Comparison of ENCODE assay signal across 8 cellular contexts in genomic region chr20:34525709-34526416, GRCh38. TPM values are rescaled to one million over a fixed set of nuclear protein-coding genes. Genes with fewer than 3 reads are reported as not detected.
DNase-seq lines count a peak whose midpoint lies in the region; FAIRE-seq and TF ChIP-seq lines count a peak whose summit lies in the region.

No MANE protein-coding gene starts in this region.

- H3K9me2 ChIP-seq in Karpas-422 (replicated peaks; ENCODE audit: insufficient read depth, low read length), result no peaks in the 10 kb centered on the region

- H3K9me1 ChIP-seq in endothelial cell of umbilical vein (replicated peaks; ENCODE audit: control insufficient read depth, extremely low read depth, insufficient read depth, low read length), result no peaks in the 10 kb centered on the region

- H3K23me2 ChIP-seq in H9 (ENCODE audit: insufficient read length, low read depth, low read length, poor library complexity, severe bottlenecking), result no peaks in the 10 kb centered on the region

- H3K9me3 ChIP-seq in Peyer's patch (no peaks in the 10 kb centered on the region), endothelial cell of umbilical vein (replicated peaks; ENCODE audit: control insufficient read depth, insufficient read depth, low read length) (no peaks in the 10 kb centered on the region), H9 (ENCODE audit: control insufficient read depth, low read depth, low read length) (no peaks in the 10 kb centered on the region), Karpas-422 (ENCODE audit: low read length) (no peaks in the 10 kb centered on the region)

- H3K27ac ChIP-seq in Peyer's patch, result peak overlapping the region; percentile 27 to 91 (median 66)
- H3K27ac ChIP-seq in endothelial cell of umbilical vein (ENCODE audit: insufficient read depth, low read depth, low read length), result peak overlapping the region; percentile 78
- no peak overlapping the region for H3K27ac ChIP-seq in H9 (ENCODE audit: insufficient read length, low read depth, low read length)
- no peak overlapping the region for H3K27ac ChIP-seq in Karpas-422 (ENCODE audit: low read length)

- no peak overlapping the region for H2BK120ac ChIP-seq in H9 (ENCODE audit: low read depth, low read length, poor library complexity, severe bottlenecking)

- intact Hi-C loops in endothelial cell of umbilical vein (cut with micrococcal nuclease), result loop anchor here (1.0 to 5.0 kb wide), 2 partner anchors 10 to 334 kb away; partner anchors contain the start of gene DYNLRB1

- H3K4me3 Mint-ChIP-seq in H9, result no peak overlapping the region

- TF ChIP-seq CTCF in Peyer's patch (IDR thresholded peaks at IDR 0.05) (no peak), endothelial cell of umbilical vein (IDR thresholded peaks at IDR 0.05; ENCODE audit: extremely low read depth in 1 of 2, insufficient read depth in 1 of 2, low read depth in 1 of 2, low read length in 2 of 2) (no peak), H9 (conservative IDR thresholded peaks at IDR 0.05) (no peak)

- BruUV-seq in endothelial cell of umbilical vein (replicated peaks; lab: Mats Ljungman, UMichigan), result no TSS peak

- peaks cover 10 to 69% (median 48%) of the 10 kb centered on the region in 3 experiments; a peak in 6 of 7 replicates for H3K36me3 Mint-ChIP-seq in H9 (ENCODE audit: insufficient read depth in 1 of 3, low read depth in 3 of 3)

- H3K9ac ChIP-seq in endothelial cell of umbilical vein (replicated peaks; ENCODE audit: extremely low read depth, insufficient read depth, low read length) (peak overlapping the region; percentile 20), H9 (ENCODE audit: extremely low read depth, insufficient read length, low read length) (no peak overlapping the region), Karpas-422 (ENCODE audit: low read length) (no peak overlapping the region)

- TF ChIP-seq POLR2A in Peyer's patch (IDR thresholded peaks at IDR 0.05) (peak; percentile 38 to 80), endothelial cell of umbilical vein (IDR thresholded peaks at IDR 0.05; ENCODE audit: low read depth, low read length) (no peak)

- H3K14ac ChIP-seq in H9 (ENCODE audit: insufficient read depth, low read length), result no peak overlapping the region

- no peaks in the 10 kb centered on the region for H3K79me1 ChIP-seq in H9 (ENCODE audit: insufficient read depth, low read depth, low read length, poor library complexity, severe bottlenecking)

- dilution Hi-C loops in endothelial cell of umbilical vein (cut with MboI; ENCODE audit: extremely low pct_ligation_motif_present, low sequenced_read_pairs), result no loop called here

- no peak overlapping the region for H2BK12ac ChIP-seq in H9 (ENCODE audit: insufficient read length, low read depth, low read length)

- H3K36me3 ChIP-seq in Peyer's patch (peaks cover 0 to 41% (median 3%) of the 10 kb centered on the region in 3 donors), endothelial cell of umbilical vein (ENCODE audit: control insufficient read depth in 2 of 2, extremely low read depth in 1 of 2, insufficient read depth in 2 of 2, low read length in 2 of 2) (peaks cover 7 to 23% of the 10 kb centered on the region in 2 experiments), Karpas-422 (ENCODE audit: insufficient read depth, low read length) (peaks cover 21% of the 10 kb centered on the region; the same call in 1 of the 2 replicates)

- H2AFZ ChIP-seq in endothelial cell of umbilical vein (ENCODE audit: low read depth, low read length), result no peak overlapping the region
- no peak overlapping the region for H2AFZ ChIP-seq in H9 (ENCODE audit: low read length)
- no peak overlapping the region for H2AFZ ChIP-seq in Karpas-422 (ENCODE audit: low read length)

- CTCF ChIA-PET in endothelial cell of umbilical vein (lab: Charles Lee), result interaction anchor here (1.2 to 5.8 kb wide), 5 partner anchors 10 to 335 kb away, joined by 3 to 107 read pairs (median 4); partner anchors contain the start of gene DYNLRB1

- H3T11ph ChIP-seq in H9 (ENCODE audit: low read length), result no peak overlapping the region

- DNase-seq in EL (peak; percentile 100), Peyer's patch (peak; percentile 12 to 88 (median 86)), endothelial cell of umbilical vein (ENCODE audit: low read depth, low spot score) (peak; percentile 99), mucosa of gallbladder (ENCODE audit: low spot score) (peak; percentile 90), NCI-H1105 treated with DMSO at 0.1 percent for 48 hours (lab: John Stamatoyannopoulos, UW) (no peak), GM19240 (ENCODE audit: insufficient read length, low spot score) (no peak), H9 (no peak), Karpas-422 (no peak)

- peak overlapping the region; percentile 29 for H3K4me2 ChIP-seq in endothelial cell of umbilical vein (ENCODE audit: insufficient read depth, low read length)
- no peak overlapping the region for H3K4me2 ChIP-seq in H9 (ENCODE audit: insufficient read depth, insufficient read length, low read length)
- H3K4me2 ChIP-seq in Karpas-422 (ENCODE audit: low read depth, low read length, poor library complexity, severe bottlenecking), result no peak overlapping the region

- H4K8ac ChIP-seq in H9 (replicated peaks; ENCODE audit: insufficient read length, low read depth, low read length), result no peak overlapping the region

- H4K20me1 ChIP-seq in endothelial cell of umbilical vein (replicated peaks; ENCODE audit: control insufficient read depth, extremely low read depth, insufficient read depth, low read length), result no peaks in the 10 kb centered on the region
- no peaks in the 10 kb centered on the region for H4K20me1 ChIP-seq in H9 (ENCODE audit: control insufficient read depth, insufficient read depth, insufficient read length)
- H4K20me1 ChIP-seq in Karpas-422 (ENCODE audit: insufficient read depth, low read depth, low read length), result no peaks in the 10 kb centered on the region; the same call in 1 of the 2 replicates

- H3K56ac ChIP-seq in H9 (ENCODE audit: insufficient read length, low read depth, low read length), result no peak overlapping the region

- FAIRE-seq in endothelial cell of umbilical vein (lab: Jason Lieb, UNC), result peak; percentile 92

- no peak overlapping the region for H2BK15ac ChIP-seq in H9 (ENCODE audit: low read depth, low read length)

- H2BK5ac ChIP-seq in H9 (ENCODE audit: insufficient read length, low read length), result no peak overlapping the region

- H3K27me3 ChIP-seq in Peyer's patch (no peaks in the 10 kb centered on the region), endothelial cell of umbilical vein (ENCODE audit: control insufficient read depth in 2 of 2, insufficient read depth in 2 of 2, low read length in 2 of 2) (no peaks in the 10 kb centered on the region), H9 (ENCODE audit: insufficient read depth, low read length) (no peaks in the 10 kb centered on the region), Karpas-422 (ENCODE audit: low read length) (no peaks in the 10 kb centered on the region)

- no CpG with 5 or more reads among the region's 14 CpGs for WGBS in H9 (ENCODE audit: extremely low coverage, insufficient read length, low lambda C conversion rate)

- no peak overlapping the region for H3K18ac ChIP-seq in H9 (ENCODE audit: insufficient read length, low read depth, low read length)

- H3K4ac ChIP-seq in H9 (ENCODE audit: low read depth, low read length), result no peak overlapping the region

- H3K79me2 ChIP-seq in endothelial cell of umbilical vein (ENCODE audit: control insufficient read depth, insufficient read depth, low read length) (peaks cover 41% of the 10 kb centered on the region), H9 (ENCODE audit: insufficient read depth, low read length) (peaks cover 6% of the 10 kb centered on the region; the same call in 1 of the 2 replicates), Karpas-422 (ENCODE audit: low read length) (peaks cover 52% of the 10 kb centered on the region)

- H2BK20ac ChIP-seq in H9 (ENCODE audit: low read depth, low read length, poor library complexity, severe bottlenecking), result no peak overlapping the region

- no peak overlapping the region for H3K23ac ChIP-seq in H9 (ENCODE audit: insufficient read length, low read depth, low read length)

- POLR2A ChIA-PET in endothelial cell of umbilical vein (lab: Charles Lee), result interaction anchor here (1.2 kb wide), 1 partner anchor 10 kb away, joined by 7 read pairs; the partner anchor contains the start of gene DYNLRB1

- H3K9me3 Mint-ChIP-seq in H9, result no peaks in the 10 kb centered on the region

- peak overlapping the region in 1 of 3 experiments; percentile 92; a peak in 2 of 7 replicates for H3K27ac Mint-ChIP-seq in H9

- peaks cover 0 to 55% (median 1%) of the 10 kb centered on the region in 4 donors for H3K4me1 ChIP-seq in Peyer's patch
- peaks cover 21% of the 10 kb centered on the region for H3K4me1 ChIP-seq in endothelial cell of umbilical vein (ENCODE audit: control insufficient read depth, extremely low read depth, insufficient read depth, low read length)
- no peaks in the 10 kb centered on the region for H3K4me1 ChIP-seq in H9 (ENCODE audit: insufficient read depth, low read length)
- no peaks in the 10 kb centered on the region for H3K4me1 ChIP-seq in Karpas-422 (ENCODE audit: low read length)

- H3K27me3 Mint-ChIP-seq in H9 (ENCODE audit: low read depth), result no peaks in the 10 kb centered on the region

- no peak overlapping the region for H4K91ac ChIP-seq in H9 (ENCODE audit: insufficient read length, low read depth, low read length)

- H2AK5ac ChIP-seq in H9 (ENCODE audit: insufficient read length, low read length), result no peak overlapping the region

- H3K4me3 ChIP-seq in Peyer's patch (peak overlapping the region in 1 of 4 donors; percentile 20), endothelial cell of umbilical vein (replicated peaks in 1 of 3; ENCODE audit: insufficient read depth in 1 of 3, low read depth in 1 of 3, low read length in 3 of 3) (no peak overlapping the region), Karpas-422 (ENCODE audit: low read length) (no peak overlapping the region)

- peaks cover 9 to 15% of the 10 kb centered on the region in 2 experiments for H3K4me1 Mint-ChIP-seq in H9

- H4K5ac ChIP-seq in H9 (ENCODE audit: insufficient read length, low read depth, low read length), result no peak overlapping the region

RNA-seq across cellular contexts. Expression of gene DYNLRB1, which starts 9.6 kb away (rescaled TPM):
- total RNA-seq in Peyer's patch (100 to 1,000 TPM in 3 of 4 donors, 10 to 100 TPM in 1; 77.6 to 181 (median 135) TPM), endothelial cell of umbilical vein (133 and 142 TPM in 2 replicates), mucosa of gallbladder (143 TPM), H9 (2021) (200 and 209 TPM in 2 replicates)
- polyA plus RNA-seq in endothelial cell of umbilical vein, result 238 and 245 TPM in 2 replicates
- 271 and 367 TPM in 2 replicates for polyA plus RNA-seq in endothelial cell of umbilical vein (2011; cell fraction: cytosol; rRNA removed)
- polyA plus RNA-seq in endothelial cell of umbilical vein (2011; cell fraction: nucleus; rRNA removed), result 104 and 127 TPM in 2 replicates
- 327 and 368 TPM in 2 replicates for polyA plus RNA-seq in endothelial cell of umbilical vein (2012)
- 207 and 226 TPM in 2 replicates for polyA minus RNA-seq in endothelial cell of umbilical vein
- polyA minus RNA-seq in endothelial cell of umbilical vein (2011; cell fraction: cytosol; rRNA and poly(A)+ RNA removed), result 73.9 TPM
- 46.8 and 47.4 TPM in 2 replicates for polyA minus RNA-seq in endothelial cell of umbilical vein (2011; cell fraction: nucleus; rRNA and poly(A)+ RNA removed)
- 163 and 179 TPM in 2 replicates for total RNA-seq in Karpas-422 (2014; rRNA removed; shearing (Covaris generic); ENCODE audit: low replicate concordance)

RNA-seq across cellular contexts. Expression of gene MAP1LC3A, which starts 32.7 kb away (rescaled TPM):
- total RNA-seq in Peyer's patch, result 10 to 100 TPM; 32.6 to 82.1 (median 68.6) TPM
- total RNA-seq in endothelial cell of umbilical vein, result 32.1 and 32.7 TPM in 2 replicates
- 39.8 and 54.1 TPM in 2 replicates for polyA plus RNA-seq in endothelial cell of umbilical vein
- 12.5 and 26.1 TPM in 2 replicates for polyA plus RNA-seq in endothelial cell of umbilical vein (2011; cell fraction: cytosol; rRNA removed)
- 75.2 and 90.4 TPM in 2 replicates for polyA plus RNA-seq in endothelial cell of umbilical vein (2011; cell fraction: nucleus; rRNA removed)
- polyA plus RNA-seq in endothelial cell of umbilical vein (2012), result 23.2 and 47.2 TPM in 2 replicates
- polyA minus RNA-seq in endothelial cell of umbilical vein, result 5.8 and 6.9 TPM in 2 replicates
- not detected for polyA minus RNA-seq in endothelial cell of umbilical vein (2011; cell fraction: cytosol; rRNA and poly(A)+ RNA removed)
- polyA minus RNA-seq in endothelial cell of umbilical vein (2011; cell fraction: nucleus; rRNA and poly(A)+ RNA removed), result 7.1 and 25.6 TPM in 2 replicates
- total RNA-seq in mucosa of gallbladder, result 94.4 TPM
- total RNA-seq in H9 (2021), result 24.3 and 25.9 TPM in 2 replicates
- total RNA-seq in Karpas-422 (2014; rRNA removed; shearing (Covaris generic); ENCODE audit: low replicate concordance), result 12.4 and 13.8 TPM in 2 replicates

Comparison
In these comparisons a context has a peak if more than half of its experiments do, and no peak if none do; other contexts are left out.
1. DNase-seq: peak in EL (single experiment), Peyer's patch (3 of 3), endothelial cell of umbilical vein (single experiment) and mucosa of gallbladder (single experiment); none in NCI-H1105 treated with DMSO at 0.1 percent for 48 hours (single experiment), GM19240 (single experiment), H9 (single experiment) and Karpas-422 (single experiment).
2. H3K27ac ChIP-seq: peak in Peyer's patch (4 of 4) and endothelial cell of umbilical vein (single experiment); none in H9 (single experiment) and Karpas-422 (single experiment).